ENCODE assay signal across 8 cellular contexts in the genomic region with DNA sequence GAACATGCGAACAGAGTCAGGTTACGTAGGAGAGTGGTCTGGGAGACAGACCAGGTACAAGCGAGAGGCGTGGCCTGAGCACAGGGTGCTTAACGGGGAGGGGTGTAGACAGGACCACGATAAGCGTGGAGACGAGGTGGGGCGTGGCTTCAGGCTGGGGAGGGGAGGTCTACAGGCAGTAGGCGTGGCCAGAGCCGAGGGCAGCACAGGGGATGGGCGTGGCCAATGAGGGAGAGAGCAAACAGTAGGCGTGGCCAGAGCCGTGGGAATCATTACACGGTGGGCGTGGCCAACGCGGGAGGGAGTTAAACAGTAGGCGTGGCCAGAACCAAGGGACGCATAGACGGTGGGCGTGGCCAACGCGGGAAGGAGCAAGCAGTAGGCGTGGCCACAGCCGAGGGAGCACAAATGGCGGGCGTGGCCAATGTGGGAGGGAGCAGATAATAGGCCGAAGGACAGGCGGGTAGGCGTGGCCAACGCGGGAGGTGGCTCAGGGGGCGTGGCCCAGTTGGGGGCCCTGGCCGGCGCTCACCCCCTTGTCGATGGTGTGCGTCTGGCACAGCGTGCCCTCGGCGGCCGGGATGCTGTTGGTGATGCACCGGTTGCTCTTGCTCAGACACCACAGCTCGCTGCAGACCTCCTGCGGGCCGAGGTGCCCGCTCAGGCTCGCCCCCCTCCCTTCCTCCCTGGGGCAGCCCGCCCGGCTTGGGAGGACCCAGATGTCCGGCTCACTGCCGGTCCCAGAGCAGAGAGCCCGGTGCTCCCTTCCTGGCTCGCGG. TPM values are rescaled to one million over a fixed set of nuclear protein-coding genes. Genes with fewer than 3 reads are reported as not detected.
DNase-seq lines count a peak whose midpoint lies in the region; ATAC-seq and TF ChIP-seq lines count a peak whose summit lies in the region.

No MANE protein-coding gene starts in this region.

- no peak for TF ChIP-seq CTCF in CD14-positive monocyte (IDR thresholded peaks at IDR 0.05)

- peak; percentile 90 for DNase-seq in CD14-positive monocyte (ENCODE audit: low spot score)
- peak; percentile 99 for DNase-seq in NCI-H2227 (lab: John Stamatoyannopoulos, UW; ENCODE audit: unreplicated experiment)
- peak; percentile 95 for DNase-seq in activated T-cell treated with anti-CD3 and anti-CD28 coated beads for 24 hours (ENCODE audit: low read depth)
- DNase-seq in midbrain (lab: John Stamatoyannopoulos, UW) = peak; percentile 82
- peak; percentile 86 for DNase-seq in stimulated activated CD8-positive, alpha-beta memory T cell treated with anti-CD3 and anti-CD28 coated beads, Interleukin-12 subunit alpha, Interleukin-12 subunit beta, amount 100 ng/mL, for 4 hours (ENCODE audit: low read depth)
- no peak for DNase-seq in NCI-H524 treated with DMSO at 0.1 percent for 48 hours (lab: John Stamatoyannopoulos, UW)

- H3K36me3 Mint-ChIP-seq in CD14-positive monocyte = peaks cover 4 to 10% of the 10 kb centered on the region in 2 donors

- H3K9me3 Mint-ChIP-seq in CD14-positive monocyte = peaks cover 20 to 31% (median 27%) of the 10 kb centered on the region in 7 donors

- peak; percentile 81 for ATAC-seq in esophagus mucosa
- ATAC-seq in GM18870 (IDR thresholded peaks at IDR 0.05; ENCODE audit: unreplicated experiment) = no peak

- intact Hi-C loops in CD14-positive monocyte (cut with micrococcal nuclease) = no loop called here

- H3K27ac Mint-ChIP-seq in CD14-positive monocyte = peak overlapping the region in 4 of 7 donors; percentile 15 to 84 (median 47)

- H3K4me1 Mint-ChIP-seq in CD14-positive monocyte = peaks cover 15% of the 10 kb centered on the region

- peaks cover 31 to 37% (median 33%) of the 10 kb centered on the region in 3 donors for H3K27me3 Mint-ChIP-seq in CD14-positive monocyte (ENCODE audit: low read depth in 3 of 3)

- peak overlapping the region; percentile 69 to 93 for H3K4me3 Mint-ChIP-seq in CD14-positive monocyte

RNA-seq across cellular contexts. Expression of a gene that starts 15.2 kb away (rescaled TPM):
- 100 to 1,000 TPM; 121 to 197 TPM for polyA plus RNA-seq in CD14-positive monocyte
- total RNA-seq in esophagus mucosa = 3.8 TPM

RNA-seq across cellular contexts. Expression of a gene that starts 18.1 kb away (rescaled TPM):
- not detected for polyA plus RNA-seq in CD14-positive monocyte
- total RNA-seq in esophagus mucosa = 1.9 TPM

RNA-seq across cellular contexts. Expression of a gene that starts 38.0 kb away (rescaled TPM):
- not detected for polyA plus RNA-seq in CD14-positive monocyte
- not detected for total RNA-seq in esophagus mucosa
